ENCODE assay signal across 9 cellular contexts in genomic region chr18:5546660-5547059, GRCh38. TPM values are rescaled to one million over a fixed set of nuclear protein-coding genes. Genes with fewer than 3 reads are reported as not detected.
DNase-seq lines count a peak whose midpoint lies in the region; ATAC-seq, FAIRE-seq and TF ChIP-seq lines count a peak whose summit lies in the region.
"Had no signal": no experiment of that assay in that cellular context is flagged by ENCODE, and none has a peak within 500 bp of the region (broad histone marks: within the 10 kb centered on the region; RNA-seq: fewer than 3 reads in every experiment).

No MANE protein-coding gene starts in this region.

- no peaks in the 10 kb centered on the region for H3K36me3 Mint-ChIP-seq in nephron (ENCODE audit: low read depth)
- no peaks in the 10 kb centered on the region for H3K36me3 Mint-ChIP-seq in activated T-cell treated with anti-CD3 and anti-CD28 coated beads, Interleukin-2, amount 50 U/mL, for 24 hours (ENCODE audit: low read depth)

- no peak overlapping the region for H3K27ac Mint-ChIP-seq in nephron
- no peak overlapping the region for H3K27ac Mint-ChIP-seq in activated T-cell treated with anti-CD3 and anti-CD28 coated beads, Interleukin-2, amount 50 U/mL, for 24 hours
- H3K27ac Mint-ChIP-seq: dendritic cell treated with granulocyte-macrophage colony-stimulating factor and Interleukin-4, amounts not matched to agents 40 ng/mL and 50 ng/mL, for 4 days had no signal

- peak overlapping the region; percentile 24 to 58 (median 42) for H3K4me3 Mint-ChIP-seq in nephron
- no peak overlapping the region for H3K4me3 Mint-ChIP-seq in activated T-cell treated with anti-CD3 and anti-CD28 coated beads, Interleukin-2, amount 50 U/mL, for 24 hours
- H3K4me3 Mint-ChIP-seq: dendritic cell treated with granulocyte-macrophage colony-stimulating factor and Interleukin-4, amounts not matched to agents 40 ng/mL and 50 ng/mL, for 4 days had no signal

- peak; percentile 35 for FAIRE-seq in endometrium (lab: Jason Lieb, UNC)

- ATAC-seq in HG02571 (IDR thresholded peaks at IDR 0.05; ENCODE audit: unreplicated experiment) (no peak), GM21723 (IDR thresholded peaks at IDR 0.05; ENCODE audit: unreplicated experiment) (no peak)

- peaks cover 9% of the 10 kb centered on the region for H3K4me1 Mint-ChIP-seq in nephron
- H3K4me1 Mint-ChIP-seq in activated T-cell treated with anti-CD3 and anti-CD28 coated beads, Interleukin-2, amount 50 U/mL, for 24 hours (ENCODE audit: low read depth): peaks cover 3% of the 10 kb centered on the region

- H3K9me3 Mint-ChIP-seq in nephron: no peaks in the 10 kb centered on the region
- H3K9me3 Mint-ChIP-seq in activated T-cell treated with anti-CD3 and anti-CD28 coated beads, Interleukin-2, amount 50 U/mL, for 24 hours: no peaks in the 10 kb centered on the region
- H3K9me3 Mint-ChIP-seq: dendritic cell treated with granulocyte-macrophage colony-stimulating factor and Interleukin-4, amounts not matched to agents 40 ng/mL and 50 ng/mL, for 4 days had no signal

- peak; percentile 68 to 74 (median 70) for TF ChIP-seq CTCF in nephron (IDR thresholded peaks at IDR 0.05; ENCODE audit: unreplicated experiment in 3 of 3)

- peaks cover 34% of the 10 kb centered on the region for H3K27me3 Mint-ChIP-seq in nephron (ENCODE audit: low read depth)
- H3K27me3 Mint-ChIP-seq in activated T-cell treated with anti-CD3 and anti-CD28 coated beads, Interleukin-2, amount 50 U/mL, for 24 hours: peaks cover 51% of the 10 kb centered on the region

- DNase-seq in GM03348 (ENCODE audit: low spot score): peak; percentile 73
- peak; percentile 62 for DNase-seq in NCI-H460 (ENCODE audit: extremely low read depth, low read depth)
- DNase-seq in activated T-cell treated with anti-CD3 and anti-CD28 coated beads, Interleukin-2, amount 50 U/mL, for 24 hours: no peak
- DNase-seq in COLO668 (lab: John Stamatoyannopoulos, UW; ENCODE audit: unreplicated experiment): no peak

RNA-seq across cellular contexts. Expression of gene EPB41L3, which starts 2.9 kb away (rescaled TPM):
- 499 and 554 TPM in 2 replicates for total RNA-seq in NCI-H460 (2014; rRNA removed; shearing (Covaris generic))
- 418 and 480 TPM in 2 replicates for polyA plus RNA-seq in NCI-H460 (2014; cell fraction: nucleus; rRNA removed)

Comparison
In these comparisons a context has a peak if more than half of its experiments do, and no peak if none do; other contexts are left out.
1. DNase-seq: peak in GM03348 (single experiment) and NCI-H460 (single experiment); none in activated T-cell treated with anti-CD3 and anti-CD28 coated beads, Interleukin-2, amount 50 U/mL, for 24 hours (single experiment) and COLO668 (single experiment).